Comparison of ENCODE assay signal across 17 cellular contexts in genomic region chr20:1892122-1892385, GRCh38. TPM values are rescaled to one million over a fixed set of nuclear protein-coding genes. Genes with fewer than 3 reads are reported as not detected.
"Had no signal": no experiment of that assay in that cellular context is flagged by ENCODE, and none has a peak within 500 bp of the region (broad histone marks: within the 10 kb centered on the region; RNA-seq: fewer than 3 reads in every experiment).

No MANE protein-coding gene starts in this region.

- H3K27ac Mint-ChIP-seq: activated CD8-positive, alpha-beta T cell treated with anti-CD3 and anti-CD28 coated beads, Interleukin-2, amount 10 ng/mL, durations not matched to agents 7 days and 5 days; activated naive CD8-positive, alpha-beta T cell treated with anti-CD3 and anti-CD28 coated beads, Interleukin-2, amount 50 U/mL, for 24 hours; effector memory CD8-positive, alpha-beta T cell; T-helper 1 cell treated with Interleukin-12 subunit alpha and Interleukin-12 subunit beta and Interleukin-4 antibody, amounts not matched to agents 30 μg/mL and 1 μg/mL, for 36 hours; type B pancreatic cell; WTC11 had no signal

- H3K4me1 ChIP-seq: prostate gland had no signal

- H3K9me3 Mint-ChIP-seq: activated naive CD8-positive, alpha-beta T cell treated with anti-CD3 and anti-CD28 coated beads, Interleukin-2, amount 50 U/mL, for 24 hours; effector memory CD8-positive, alpha-beta T cell; T-helper 1 cell treated with Interleukin-12 subunit alpha and Interleukin-12 subunit beta and Interleukin-4 antibody, amounts not matched to agents 30 μg/mL and 1 μg/mL, for 36 hours; type B pancreatic cell; WTC11 had no signal

- FAIRE-seq: astrocyte, kidney had no signal

- H3K36me3 Mint-ChIP-seq: type B pancreatic cell, WTC11 had no signal

- DNase-seq: activated CD4-positive, alpha-beta T cell treated with anti-CD3 and anti-CD28 coated beads for 48 hours; activated CD8-positive, alpha-beta T cell treated with anti-CD3 and anti-CD28 coated beads, Interleukin-2, amount 10 ng/mL, durations not matched to agents 7 days and 5 days; activated naive CD4-positive, alpha-beta T cell treated with Interleukin-2 at 50 U/mL for 16 hours; activated naive CD8-positive, alpha-beta T cell treated with anti-CD3 and anti-CD28 coated beads, Interleukin-2, amount 50 U/mL, for 24 hours; central memory CD4-positive, alpha-beta T cell; cortex of kidney; effector memory CD8-positive, alpha-beta T cell; kidney; right lobe of liver; stimulated activated CD4-positive, alpha-beta T cell treated with anti-CD3 and anti-CD28 coated beads, Interleukin-1b, Interleukin-23, amount 100 ng/mL, for 48 hours; stimulated activated naive CD4-positive, alpha-beta T cell had no signal

- H3K4me3 ChIP-seq: gastroesophageal sphincter, prostate gland, right lobe of liver had no signal

- H3K9me3 ChIP-seq: gastroesophageal sphincter, prostate gland, right lobe of liver had no signal

- ATAC-seq: activated CD8-positive, alpha-beta T cell treated with anti-CD3 and anti-CD28 coated beads, Interleukin-2, amount 10 ng/mL, durations not matched to agents 7 days and 5 days; activated naive CD8-positive, alpha-beta T cell treated with anti-CD3 and anti-CD28 coated beads, Interleukin-2, amount 50 U/mL, for 24 hours; effector memory CD8-positive, alpha-beta T cell; gastroesophageal sphincter; right lobe of liver; WTC11 had no signal

- H3K27ac ChIP-seq: gastroesophageal sphincter, prostate gland had no signal

- H3K4me3 Mint-ChIP-seq: activated CD8-positive, alpha-beta T cell treated with anti-CD3 and anti-CD28 coated beads, Interleukin-2, amount 10 ng/mL, durations not matched to agents 7 days and 5 days; activated naive CD8-positive, alpha-beta T cell treated with anti-CD3 and anti-CD28 coated beads, Interleukin-2, amount 50 U/mL, for 24 hours; effector memory CD8-positive, alpha-beta T cell; T-helper 1 cell treated with Interleukin-12 subunit alpha and Interleukin-12 subunit beta and Interleukin-4 antibody, amounts not matched to agents 30 μg/mL and 1 μg/mL, for 36 hours; type B pancreatic cell had no signal

RNA-seq across cellular contexts. Expression of gene SIRPA, which starts 3.2 kb away (rescaled TPM):
- total RNA-seq: activated CD8-positive, alpha-beta T cell treated with anti-CD3 and anti-CD28 coated beads, Interleukin-2, amount 10 ng/mL, durations not matched to agents 7 days and 5 days had no signal
